Comparison of ENCODE assay signal across 17 cellular contexts in genomic region chr9:130745210-130745800, GRCh38.
"Had no signal": no experiment of that assay in that cellular context is flagged by ENCODE, and none has a peak within 500 bp of the region (broad histone marks: within the 10 kb centered on the region; RNA-seq: fewer than 3 reads in every experiment).

No MANE protein-coding gene starts in this region.

- DNase-seq: activated naive CD4-positive, alpha-beta T cell; activated T-cell treated with anti-CD3 and anti-CD28 coated beads for 4 hours; anterior cingulate cortex; dorsolateral prefrontal cortex; left lung; mucosa of descending colon; naive thymus-derived CD4-positive, alpha-beta T cell; posterior cingulate gyrus; stimulated activated CD4-positive, alpha-beta T cell treated with anti-CD3 and anti-CD28 coated beads, Interleukin-2, amount 100 ng/mL, for 48 hours; stimulated activated naive CD4-positive, alpha-beta T cell; substantia nigra; uterus had no signal

- ATAC-seq: activated CD4-positive, CD25-positive, alpha-beta regulatory T cell treated with anti-CD3 and anti-CD28 coated beads, Interleukin-2, amount 50 U/mL, for 24 hours; esophagus mucosa; left lung; mucosa of descending colon; naive thymus-derived CD4-positive, alpha-beta T cell had no signal

- H3K4me3 ChIP-seq: dorsolateral prefrontal cortex, hepatocyte, left lung, mucosa of descending colon, tibial nerve, uterus had no signal

- H3K27ac Mint-ChIP-seq: naive thymus-derived CD4-positive, alpha-beta T cell had no signal

- H3K4me1 ChIP-seq: left lung, uterus had no signal

- H3K27me3 Mint-ChIP-seq: naive thymus-derived CD4-positive, alpha-beta T cell had no signal

- H3K27ac ChIP-seq: dorsolateral prefrontal cortex, hepatocyte, left lung, neutrophil, tibial nerve, uterus had no signal

- H2AFZ ChIP-seq: hepatocyte had no signal

- H3K4me3 Mint-ChIP-seq: naive thymus-derived CD4-positive, alpha-beta T cell had no signal

- H3K27me3 ChIP-seq: dorsolateral prefrontal cortex, hepatocyte, left lung, neutrophil, tibial nerve, uterus had no signal

- H3K36me3 ChIP-seq: left lung, neutrophil, tibial nerve, uterus had no signal

- H3K9me3 ChIP-seq: left lung, mucosa of descending colon, neutrophil, tibial nerve, uterus had no signal

- H3K4me2 ChIP-seq: hepatocyte had no signal
